20 cellular contexts compared by ENCODE assay signal in the genomic region with DNA sequence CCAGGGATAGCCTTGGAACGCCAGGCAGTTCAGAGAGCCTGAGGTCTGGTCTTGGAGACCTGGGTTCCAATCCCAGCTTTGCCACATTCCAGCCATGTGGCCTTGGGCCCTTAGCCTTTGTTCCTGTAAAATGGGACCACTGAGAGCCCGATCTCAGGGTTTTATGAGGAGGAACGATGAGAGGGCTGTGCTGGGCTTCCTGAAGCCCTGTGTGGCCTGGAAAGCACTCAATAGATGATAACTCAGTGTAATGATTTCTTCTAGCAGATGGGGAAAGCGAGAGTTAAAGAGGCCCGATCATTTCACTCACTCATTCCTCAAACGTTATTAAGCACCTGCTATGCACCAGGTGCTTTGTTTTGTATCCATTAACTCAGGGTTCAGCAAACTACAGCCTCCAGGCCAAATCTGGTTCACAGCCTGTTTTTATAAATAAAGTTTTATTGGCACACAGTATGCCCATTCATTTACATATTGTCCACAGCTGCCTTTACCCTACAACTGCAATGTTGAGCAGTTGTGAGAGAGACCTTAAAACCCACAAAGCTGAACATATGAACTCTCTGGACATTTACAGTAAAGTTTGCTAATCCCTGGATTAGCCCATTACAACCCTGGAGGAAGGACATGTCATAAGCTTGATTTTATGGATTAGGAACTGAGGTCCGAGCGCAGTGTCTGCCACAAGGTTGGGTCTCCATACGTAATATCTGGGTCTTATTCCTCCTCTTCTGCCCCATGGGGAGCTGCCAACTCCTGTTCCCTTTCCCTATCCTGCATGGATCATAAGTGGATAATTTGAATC.
A peak's percentile ranks its signal among the peaks of the same experiment; 100 is the strongest.
DNase-seq lines count a peak whose midpoint lies in the region; ATAC-seq, FAIRE-seq and TF ChIP-seq lines count a peak whose summit lies in the region.
"Had no signal": no experiment of that assay in that cellular context is flagged by ENCODE, and none has a peak within 500 bp of the region (broad histone marks: within the 10 kb centered on the region; RNA-seq: fewer than 3 reads in every experiment).

No MANE protein-coding gene starts in this region.

- no peaks in the 10 kb centered on the region for H3K9me3 Mint-ChIP-seq in neural progenitor cell
- H3K9me3 Mint-ChIP-seq in activated CD8-positive, alpha-beta T cell treated with anti-CD3 and anti-CD28 coated beads, Interleukin-2, amount 10 ng/mL, durations not matched to agents 7 days and 5 days (ENCODE audit: insufficient read depth) = no peaks in the 10 kb centered on the region
- no peaks in the 10 kb centered on the region for H3K9me3 Mint-ChIP-seq in endodermal cell
- H3K9me3 Mint-ChIP-seq: HFFc6 had no signal

- H3K4me1 Mint-ChIP-seq in neural progenitor cell = peaks cover 17% of the 10 kb centered on the region
- peaks cover 30% of the 10 kb centered on the region for H3K4me1 Mint-ChIP-seq in activated CD8-positive, alpha-beta T cell treated with anti-CD3 and anti-CD28 coated beads, Interleukin-2, amount 10 ng/mL, durations not matched to agents 7 days and 5 days (ENCODE audit: low read depth)
- H3K4me1 Mint-ChIP-seq in endodermal cell = no peaks in the 10 kb centered on the region

- H3K36me3 ChIP-seq in K562 (ENCODE audit: control insufficient read depth, insufficient read depth, low read length) = no peaks in the 10 kb centered on the region; the same call in 2 of the 3 replicates
- no peaks in the 10 kb centered on the region for H3K36me3 ChIP-seq in neural progenitor cell
- no peaks in the 10 kb centered on the region for H3K36me3 ChIP-seq in upper lobe of right lung
- H3K36me3 ChIP-seq in endodermal cell (ENCODE audit: control insufficient read depth, insufficient read depth, low read length) = no peaks in the 10 kb centered on the region
- no peaks in the 10 kb centered on the region for H3K36me3 ChIP-seq in ovary
- H3K36me3 ChIP-seq: BLaER1 had no signal

- H3K79me2 ChIP-seq in K562 (ENCODE audit: control insufficient read depth, insufficient read depth, low read length) (no peaks in the 10 kb centered on the region), neural progenitor cell (ENCODE audit: low read depth) (no peaks in the 10 kb centered on the region)

- CTCF ChIA-PET in K562 (lab: Yijun Ruan, JAX; ENCODE audit: low intra/inter-chr PET ratio) = no interaction called here
- CTCF ChIA-PET in activated CD8-positive, alpha-beta T cell treated with anti-CD3 and anti-CD28 coated beads, Interleukin-2, amount 10 ng/mL, durations not matched to agents 7 days and 5 days (lab: Charles Lee) = interaction anchor here (0.7 to 1.6 kb wide), 3 partner anchors 11 to 78 kb away, joined by 3 to 5 read pairs (median 3); no protein-coding TSS in a partner anchor

- H3K27me3 Mint-ChIP-seq in neural progenitor cell (ENCODE audit: insufficient read depth, low read depth) (peaks cover 9% of the 10 kb centered on the region), endodermal cell (ENCODE audit: insufficient read depth) (peaks cover 2% of the 10 kb centered on the region)
- peaks cover 11% of the 10 kb centered on the region for H3K27me3 Mint-ChIP-seq in activated CD8-positive, alpha-beta T cell treated with anti-CD3 and anti-CD28 coated beads, Interleukin-2, amount 10 ng/mL, durations not matched to agents 7 days and 5 days (ENCODE audit: low read depth)

- H3K36me3 Mint-ChIP-seq in neural progenitor cell = no peaks in the 10 kb centered on the region
- H3K36me3 Mint-ChIP-seq in activated CD8-positive, alpha-beta T cell treated with anti-CD3 and anti-CD28 coated beads, Interleukin-2, amount 10 ng/mL, durations not matched to agents 7 days and 5 days (ENCODE audit: low read depth) = no peaks in the 10 kb centered on the region
- H3K36me3 Mint-ChIP-seq in endodermal cell (ENCODE audit: low read depth) = no peaks in the 10 kb centered on the region
- H3K36me3 Mint-ChIP-seq: CD8-positive, alpha-beta memory T cell had no signal

- H3K4me3 ChIP-seq in K562 = no peak overlapping the region
- no peak overlapping the region for H3K4me3 ChIP-seq in neural progenitor cell
- no peak overlapping the region for H3K4me3 ChIP-seq in upper lobe of right lung
- no peak overlapping the region for H3K4me3 ChIP-seq in endodermal cell (ENCODE audit: low read length)
- H3K4me3 ChIP-seq in ovary = no peak overlapping the region
- H3K4me3 ChIP-seq: BLaER1 had no signal

- H3K27me3 ChIP-seq in K562 (ENCODE audit: control insufficient read depth in 2 of 2, insufficient read depth in 2 of 2, low read length in 2 of 2) (no peaks in the 10 kb centered on the region; a peak in 1 of 5 replicates), neural progenitor cell (no peaks in the 10 kb centered on the region), upper lobe of right lung (no peaks in the 10 kb centered on the region), endodermal cell (ENCODE audit: control insufficient read depth, insufficient read depth, low read length, poor library complexity, severe bottlenecking) (no peaks in the 10 kb centered on the region), ovary (no peaks in the 10 kb centered on the region)

- H3K4me3 Mint-ChIP-seq in neural progenitor cell (no peak overlapping the region), endodermal cell (no peak overlapping the region)
- H3K4me3 Mint-ChIP-seq in activated CD8-positive, alpha-beta T cell treated with anti-CD3 and anti-CD28 coated beads, Interleukin-2, amount 10 ng/mL, durations not matched to agents 7 days and 5 days = no peak overlapping the region
- H3K4me3 Mint-ChIP-seq: CD8-positive, alpha-beta memory T cell; HFFc6 had no signal

- peaks cover 2% of the 10 kb centered on the region for H3F3A ChIP-seq in neural progenitor cell (ENCODE audit: low read depth)

- H3K9me1 ChIP-seq in K562 (ENCODE audit: control insufficient read depth, insufficient read depth, low read length) = peaks cover 3% of the 10 kb centered on the region

- H4K20me1 ChIP-seq in K562 (replicated peaks; ENCODE audit: control insufficient read depth, insufficient read depth, low read length) (no peaks in the 10 kb centered on the region), neural progenitor cell (ENCODE audit: low read depth) (no peaks in the 10 kb centered on the region)

- TF ChIP-seq RAD21 in K562 (CRISPR knock-in tag; conservative IDR thresholded peaks at IDR 0.05 in 1 of 2, IDR thresholded peaks at IDR 0.05 in 1 of 2) = no peak

- DNase-seq in NCI-H82 (lab: John Stamatoyannopoulos, UW) (peak; percentile 53), NCI-H82 treated with DMSO at 0.1 percent for 48 hours (lab: John Stamatoyannopoulos, UW; ENCODE audit: unreplicated experiment) (no peak), K562 (ENCODE audit: extremely low read depth in 1 of 4, low spot score in 3 of 4) (no peak), neural progenitor cell (ENCODE audit: low spot score) (no peak), upper lobe of right lung (no peak), endodermal cell (no peak), ovary (no peak)
- DNase-seq in activated CD8-positive, alpha-beta T cell treated with anti-CD3 and anti-CD28 coated beads, Interleukin-2, amount 10 ng/mL, durations not matched to agents 7 days and 5 days = no peak
- DNase-seq: 8988T; CD8-positive, alpha-beta memory T cell; DND-41; GDM1; HFFc6; MM.1S; NCI-H1105 treated with DMSO at 0.1 percent for 48 hours; NCI-H187; NCI-H526 treated with DMSO at 0.1 percent for 48 hours; SK-N-SH had no signal

- H3K4me1 ChIP-seq in K562 (replicated peaks in 1 of 2; ENCODE audit: control insufficient read depth in 2 of 2, insufficient read depth in 2 of 2, low read length in 2 of 2) (peaks cover 38 to 64% of the 10 kb centered on the region in 2 experiments), neural progenitor cell (peaks cover 5% of the 10 kb centered on the region), upper lobe of right lung (peaks cover 58% of the 10 kb centered on the region), endodermal cell (ENCODE audit: control insufficient read depth, insufficient read depth, low read length) (no peaks in the 10 kb centered on the region), ovary (ENCODE audit: insufficient read depth) (peaks cover 23% of the 10 kb centered on the region)

- WGBS in K562 (ENCODE audit: insufficient coverage, low coverage, missing lambda C conversion rate) = 63% methylated on average over 9 of the region's 9 CpGs
- 86 to 91% methylated on average over 7 to 9 of the region's 9 CpGs for WGBS in endodermal cell (ENCODE audit: insufficient coverage in 1 of 2, insufficient read length in 1 of 2), 2 experiments
- 90 to 92% (median 90%) methylated on average over 9 of the region's 9 CpGs for WGBS in ovary, 3 donors

- TF ChIP-seq EP300 in K562 (IDR thresholded peaks at IDR 0.05; ENCODE audit: low read length) = no peak
- TF ChIP-seq EP300 in ovary (IDR thresholded peaks at IDR 0.05) = no peak

- intact Hi-C loops in K562 (cut with micrococcal nuclease) (no loop called here), upper lobe of right lung (cut with DNase I) (no loop called here), ovary (cut with DNase I) (loop anchor here in 2 of 4 donors (10.0 kb wide), 2 partner anchors 104 to 184 kb away; no protein-coding TSS in a partner anchor)

- POLR2A ChIA-PET in K562 (lab: Yijun Ruan, JAX) = interaction anchor here (0.6 to 1.4 kb wide), 7 partner anchors 7 to 91 kb away, joined by 3 to 6 read pairs (median 3); a partner anchor contains a TSS
- POLR2A ChIA-PET in activated CD8-positive, alpha-beta T cell treated with anti-CD3 and anti-CD28 coated beads, Interleukin-2, amount 10 ng/mL, durations not matched to agents 7 days and 5 days (lab: Charles Lee) = no interaction called here

- H3K9me3 ChIP-seq in K562 (replicated peaks; ENCODE audit: control insufficient read depth, insufficient read depth, low read depth, low read length) (no peaks in the 10 kb centered on the region), neural progenitor cell (ENCODE audit: low read depth) (no peaks in the 10 kb centered on the region), upper lobe of right lung (no peaks in the 10 kb centered on the region), endodermal cell (ENCODE audit: control insufficient read depth, low read length) (no peaks in the 10 kb centered on the region), ovary (no peaks in the 10 kb centered on the region)
- H3K9me3 ChIP-seq: BLaER1, SK-N-SH had no signal

- H3K9ac ChIP-seq in K562 (ENCODE audit: insufficient read depth in 1 of 2, low read depth in 2 of 2, low read length in 2 of 2) = peak overlapping the region in 1 of 2 experiments; percentile 49; a peak in 1 of 4 replicates
- no peak overlapping the region for H3K9ac ChIP-seq in neural progenitor cell
- no peak overlapping the region for H3K9ac ChIP-seq in endodermal cell (ENCODE audit: extremely low read depth, low read length, poor library complexity, severe bottlenecking)
- H3K9ac ChIP-seq: BLaER1, SK-N-SH had no signal

- TF ChIP-seq POLR2A in K562 (conservative IDR thresholded peaks at IDR 0.05) (no peak), ovary (IDR thresholded peaks at IDR 0.05) (no peak)

- in situ Hi-C loops in K562 (cut with MboI) = no loop called here

- peak overlapping the region; percentile 67 for H2AFZ ChIP-seq in K562 (ENCODE audit: low read depth, low read length)
- H2AFZ ChIP-seq in neural progenitor cell (replicated peaks) = no peak overlapping the region

- H3K27ac Mint-ChIP-seq in neural progenitor cell (peak overlapping the region; percentile 37), endodermal cell (no peak overlapping the region)
- H3K27ac Mint-ChIP-seq in activated CD8-positive, alpha-beta T cell treated with anti-CD3 and anti-CD28 coated beads, Interleukin-2, amount 10 ng/mL, durations not matched to agents 7 days and 5 days = no peak overlapping the region
- H3K27ac Mint-ChIP-seq: HFFc6 had no signal

- H3K27ac ChIP-seq in K562 (ENCODE audit: extremely low read depth, low read depth, low read length) (no peak overlapping the region), neural progenitor cell (no peak overlapping the region), upper lobe of right lung (peak overlapping the region; percentile 24), endodermal cell (ENCODE audit: low read depth, low read length) (no peak overlapping the region), ovary (no peak overlapping the region)
- H3K27ac ChIP-seq: BLaER1 had no signal

- peak; percentile 37 for FAIRE-seq in K562 (lab: Jason Lieb, UNC)
- FAIRE-seq: GM12891 had no signal

- no peak for ATAC-seq in K562
- ATAC-seq in upper lobe of right lung = no peak
- no peak for ATAC-seq in activated CD8-positive, alpha-beta T cell treated with anti-CD3 and anti-CD28 coated beads, Interleukin-2, amount 10 ng/mL, durations not matched to agents 7 days and 5 days

- TF ChIP-seq CTCF in K562 (IDR thresholded peaks at IDR 0.05 in 2 of 3, conservative IDR thresholded peaks at IDR 0.05 in 1 of 3; ENCODE audit: insufficient read depth in 2 of 3, low read depth in 1 of 3, low read length in 3 of 3) (no peak), neural progenitor cell (IDR thresholded peaks at IDR 0.05) (no peak), upper lobe of right lung (IDR thresholded peaks at IDR 0.05) (no peak), endodermal cell (conservative IDR thresholded peaks at IDR 0.05) (no peak), ovary (IDR thresholded peaks at IDR 0.05) (no peak)

- H3K4me2 ChIP-seq in K562 (ENCODE audit: insufficient read depth, low read length) (no peak overlapping the region), neural progenitor cell (no peak overlapping the region)
- H3K4me2 ChIP-seq: BLaER1, SK-N-SH had no signal

- BruUV-seq in K562 (replicated peaks; lab: Mats Ljungman, UMichigan) = no TSS peak
